5 cellular contexts compared by ENCODE assay signal in the genomic region with DNA sequence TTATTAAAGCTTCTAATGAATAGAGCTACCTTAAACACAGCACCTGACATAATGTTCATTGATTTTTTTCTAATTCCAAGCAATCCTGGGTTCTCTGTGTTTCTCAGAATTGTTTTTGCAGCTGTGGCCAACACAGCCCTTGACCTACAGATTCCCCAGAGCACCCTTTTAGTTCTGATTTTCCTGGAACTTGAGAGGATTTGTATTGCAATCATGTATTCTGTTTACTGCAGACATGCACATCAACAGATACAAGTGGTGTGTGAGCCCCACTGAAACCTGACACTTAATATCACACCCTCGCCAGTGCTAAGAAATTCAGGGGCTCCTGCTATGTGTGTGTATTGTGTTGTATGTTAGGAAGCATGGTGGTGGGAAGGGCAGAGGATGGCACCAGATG.
"Had no signal": no experiment of that assay in that cellular context is flagged by ENCODE, and none has a peak within 500 bp of the region (broad histone marks: within the 10 kb centered on the region; RNA-seq: fewer than 3 reads in every experiment).

No MANE protein-coding gene starts in this region.

- H3K4me3 ChIP-seq: GM23248 had no signal

- DNase-seq: GM23248, GOT3, H9, HCEC 1CT had no signal

- H3K27ac ChIP-seq: GM23248, HL-60 had no signal
